In the genomic region with DNA sequence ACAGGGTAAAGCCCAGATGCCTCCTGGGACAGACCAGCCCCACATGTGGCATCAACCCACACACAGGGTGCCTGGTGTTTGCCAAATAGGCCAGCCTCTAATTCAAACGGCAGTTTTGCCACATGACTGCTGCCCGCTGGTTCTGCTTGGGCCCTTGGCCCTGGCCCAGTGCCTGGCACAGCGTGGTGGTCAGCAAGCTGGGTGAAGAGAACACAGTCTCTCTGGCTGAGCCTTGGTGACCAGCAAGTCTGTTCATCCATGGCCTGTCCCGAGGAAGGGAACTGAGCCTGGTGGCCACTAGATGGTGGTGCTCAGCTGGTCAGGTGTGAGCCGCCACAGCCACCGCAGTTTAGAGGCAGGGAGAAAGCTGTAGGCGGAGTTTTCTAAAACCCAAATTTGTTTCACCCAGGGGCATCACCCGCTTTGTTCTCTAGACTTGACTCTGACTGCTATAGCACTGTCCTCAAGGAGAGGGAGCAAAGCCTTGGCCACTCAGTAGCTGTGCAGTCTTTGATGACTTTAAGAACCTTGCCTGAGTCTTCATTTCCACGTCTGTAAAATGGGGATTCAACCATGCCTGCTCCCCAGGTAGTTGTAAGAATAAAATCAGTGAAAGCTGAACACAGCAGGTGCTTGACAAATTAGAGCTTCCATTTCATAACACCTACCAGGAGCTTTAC, we compare ENCODE assay signal across 8 cellular contexts. TPM values are rescaled to one million over a fixed set of nuclear protein-coding genes. Genes with fewer than 3 reads are reported as not detected.
DNase-seq lines count a peak whose midpoint lies in the region; ATAC-seq and TF ChIP-seq lines count a peak whose summit lies in the region.

No MANE protein-coding gene starts in this region.

- intact Hi-C loops in left ventricle myocardium inferior (cut with micrococcal nuclease), result loop anchor here (1.0 kb wide), 1 partner anchor 101 kb away; no protein-coding TSS in a partner anchor

- H3K27ac ChIP-seq in left ventricle myocardium inferior (replicated peaks), result peak overlapping the region; percentile 85

- no peaks in the 10 kb centered on the region for H3K36me3 ChIP-seq in left ventricle myocardium inferior

- H3K4me3 ChIP-seq in left ventricle myocardium inferior, result no peak overlapping the region

- peak; percentile 92 for DNase-seq in D341Med (ENCODE audit: low spot score)
- peak; percentile 61 for DNase-seq in NCI-H1092 (lab: John Stamatoyannopoulos, UW)
- peak; percentile 26 for DNase-seq in T follicular helper cell (ENCODE audit: low read depth)
- peak; percentile 32 for DNase-seq in amniotic stem cell (lab: John Stamatoyannopoulos, UW)
- peak; percentile 78 for DNase-seq in left ventricle myocardium inferior
- peak; percentile 63 for DNase-seq in putamen (ENCODE audit: low spot score)

- ATAC-seq in GM21786 (IDR thresholded peaks at IDR 0.05; ENCODE audit: unreplicated experiment) (peak; percentile 78), GM21367 (IDR thresholded peaks at IDR 0.05; ENCODE audit: unreplicated experiment) (no peak)

- TF ChIP-seq CTCF in left ventricle myocardium inferior (IDR thresholded peaks at IDR 0.05; ENCODE audit: borderline replicate concordance), result peak; percentile 89

- H3K27me3 ChIP-seq in left ventricle myocardium inferior (ENCODE audit: low read depth), result peaks cover 6% of the 10 kb centered on the region

- H3K4me1 ChIP-seq in left ventricle myocardium inferior, result peaks cover 62% of the 10 kb centered on the region

- H3K9me3 ChIP-seq in left ventricle myocardium inferior (replicated peaks), result no peaks in the 10 kb centered on the region

RNA-seq across cellular contexts. Expression of gene GFAP, which starts 4.7 kb away (rescaled TPM):
- total RNA-seq in left ventricle myocardium inferior, result 4.1 TPM

RNA-seq across cellular contexts. Expression of gene EFTUD2, which starts 20.8 kb away (rescaled TPM):
- 62.0 TPM for total RNA-seq in left ventricle myocardium inferior

RNA-seq across cellular contexts. Expression of gene KIF18B, which starts 27.5 kb away (rescaled TPM):
- 0.49 TPM for total RNA-seq in left ventricle myocardium inferior

RNA-seq across cellular contexts. Expression of gene C1QL1, which starts 48.1 kb away (rescaled TPM):
- total RNA-seq in left ventricle myocardium inferior, result 0.74 TPM

Comparison
In these comparisons a context has a peak if more than half of its experiments do, and no peak if none do; other contexts are left out.
1. DNase-seq: peak in every context shown above with its lines; median percentile 92 in D341Med; 78 in left ventricle myocardium inferior; 63 in putamen; 61 in NCI-H1092; 32 in amniotic stem cell; 26 in T follicular helper cell.